ENCODE assay signal across 1 cellular context in the genomic region with DNA sequence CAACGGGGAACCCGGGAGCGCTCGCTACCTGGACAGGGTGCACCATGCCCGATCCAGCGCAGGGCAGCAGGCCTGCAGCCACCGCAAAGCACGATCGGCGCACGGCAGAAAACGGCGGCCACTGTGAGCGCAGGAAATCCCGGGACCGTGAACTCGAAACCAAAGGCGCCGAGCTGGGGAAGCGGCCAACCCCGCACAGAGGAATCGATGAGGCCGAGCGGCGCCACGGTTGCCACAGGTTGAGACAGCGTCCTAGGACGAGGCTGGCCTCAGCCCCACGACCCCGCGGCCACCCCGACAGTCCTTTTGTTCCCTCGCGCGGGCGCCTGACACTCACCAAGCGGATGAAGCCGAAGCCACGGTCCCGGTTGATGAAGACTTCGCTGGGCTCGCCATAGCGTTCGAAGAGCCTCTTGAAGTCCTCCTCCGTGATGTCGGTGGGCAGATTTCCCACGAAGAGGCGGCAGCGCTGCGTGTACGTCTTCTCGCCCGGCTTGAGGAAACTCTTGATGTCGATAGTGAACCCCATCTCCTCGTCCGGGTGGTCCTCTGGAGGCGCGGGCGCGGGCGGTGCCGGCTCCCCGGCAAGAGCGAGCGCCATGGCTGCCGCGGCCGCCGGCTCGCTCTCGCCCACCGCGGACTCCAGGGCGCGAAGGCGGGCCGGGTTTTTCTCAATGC.
TF ChIP-seq lines count a peak whose summit lies in the region.

No MANE protein-coding gene starts in this region.

TF ChIP-seq in WTC11, 78 proteins besides CTCF, POLR2A, EP300 and RAD21 (continued from another document):
- TF ChIP-seq, protein P1, sequence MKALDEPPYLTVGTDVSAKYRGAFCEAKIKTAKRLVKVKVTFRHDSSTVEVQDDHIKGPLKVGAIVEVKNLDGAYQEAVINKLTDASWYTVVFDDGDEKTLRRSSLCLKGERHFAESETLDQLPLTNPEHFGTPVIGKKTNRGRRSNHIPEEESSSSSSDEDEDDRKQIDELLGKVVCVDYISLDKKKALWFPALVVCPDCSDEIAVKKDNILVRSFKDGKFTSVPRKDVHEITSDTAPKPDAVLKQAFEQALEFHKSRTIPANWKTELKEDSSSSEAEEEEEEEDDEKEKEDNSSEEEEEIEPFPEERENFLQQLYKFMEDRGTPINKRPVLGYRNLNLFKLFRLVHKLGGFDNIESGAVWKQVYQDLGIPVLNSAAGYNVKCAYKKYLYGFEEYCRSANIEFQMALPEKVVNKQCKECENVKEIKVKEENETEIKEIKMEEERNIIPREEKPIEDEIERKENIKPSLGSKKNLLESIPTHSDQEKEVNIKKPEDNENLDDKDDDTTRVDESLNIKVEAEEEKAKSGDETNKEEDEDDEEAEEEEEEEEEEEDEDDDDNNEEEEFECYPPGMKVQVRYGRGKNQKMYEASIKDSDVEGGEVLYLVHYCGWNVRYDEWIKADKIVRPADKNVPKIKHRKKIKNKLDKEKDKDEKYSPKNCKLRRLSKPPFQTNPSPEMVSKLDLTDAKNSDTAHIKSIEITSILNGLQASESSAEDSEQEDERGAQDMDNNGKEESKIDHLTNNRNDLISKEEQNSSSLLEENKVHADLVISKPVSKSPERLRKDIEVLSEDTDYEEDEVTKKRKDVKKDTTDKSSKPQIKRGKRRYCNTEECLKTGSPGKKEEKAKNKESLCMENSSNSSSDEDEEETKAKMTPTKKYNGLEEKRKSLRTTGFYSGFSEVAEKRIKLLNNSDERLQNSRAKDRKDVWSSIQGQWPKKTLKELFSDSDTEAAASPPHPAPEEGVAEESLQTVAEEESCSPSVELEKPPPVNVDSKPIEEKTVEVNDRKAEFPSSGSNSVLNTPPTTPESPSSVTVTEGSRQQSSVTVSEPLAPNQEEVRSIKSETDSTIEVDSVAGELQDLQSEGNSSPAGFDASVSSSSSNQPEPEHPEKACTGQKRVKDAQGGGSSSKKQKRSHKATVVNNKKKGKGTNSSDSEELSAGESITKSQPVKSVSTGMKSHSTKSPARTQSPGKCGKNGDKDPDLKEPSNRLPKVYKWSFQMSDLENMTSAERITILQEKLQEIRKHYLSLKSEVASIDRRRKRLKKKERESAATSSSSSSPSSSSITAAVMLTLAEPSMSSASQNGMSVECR (CRISPR knock-in tag; IDR thresholded peaks at IDR 0.05; ENCODE audit: borderline replicate concordance): 0 out of 2 replicates have a peak, but pooled peaks have one; percentile 12
- TF ChIP-seq, protein P2, sequence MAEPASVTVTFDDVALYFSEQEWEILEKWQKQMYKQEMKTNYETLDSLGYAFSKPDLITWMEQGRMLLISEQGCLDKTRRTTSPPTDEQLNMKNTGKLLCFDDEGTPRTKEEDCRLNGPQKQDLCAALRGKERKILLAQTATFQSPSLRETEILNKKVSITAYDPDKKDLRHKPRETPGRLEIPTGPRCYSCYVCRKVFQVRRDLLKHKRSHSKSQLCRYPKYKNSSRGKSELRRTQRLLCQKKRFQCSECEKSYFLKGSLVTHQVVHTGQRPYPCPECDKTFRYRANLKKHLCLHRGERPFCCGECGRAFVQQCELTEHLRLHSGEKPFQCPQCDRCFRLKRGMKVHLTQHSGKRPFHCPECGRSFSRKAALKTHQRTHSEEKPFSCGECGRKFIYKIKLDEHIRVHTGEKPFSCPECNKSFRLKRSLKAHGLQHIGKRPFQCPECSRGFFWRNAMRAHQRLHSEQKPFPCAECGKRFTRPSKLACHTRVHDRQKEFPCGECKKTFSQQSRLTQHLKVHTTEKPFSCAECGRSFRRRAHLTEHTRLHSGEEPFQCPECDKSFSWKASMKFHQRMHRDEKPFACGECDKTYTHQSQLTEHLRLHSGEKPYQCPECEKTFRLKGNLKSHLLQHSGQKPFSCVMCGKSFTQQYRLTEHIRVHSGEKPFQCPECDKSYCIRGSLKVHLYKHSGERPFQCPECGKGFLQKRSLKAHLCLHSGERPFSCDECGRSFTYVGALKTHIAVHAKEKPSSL (CRISPR knock-in tag; conservative IDR thresholded peaks at IDR 0.05): no peak
- TF ChIP-seq, protein P3, sequence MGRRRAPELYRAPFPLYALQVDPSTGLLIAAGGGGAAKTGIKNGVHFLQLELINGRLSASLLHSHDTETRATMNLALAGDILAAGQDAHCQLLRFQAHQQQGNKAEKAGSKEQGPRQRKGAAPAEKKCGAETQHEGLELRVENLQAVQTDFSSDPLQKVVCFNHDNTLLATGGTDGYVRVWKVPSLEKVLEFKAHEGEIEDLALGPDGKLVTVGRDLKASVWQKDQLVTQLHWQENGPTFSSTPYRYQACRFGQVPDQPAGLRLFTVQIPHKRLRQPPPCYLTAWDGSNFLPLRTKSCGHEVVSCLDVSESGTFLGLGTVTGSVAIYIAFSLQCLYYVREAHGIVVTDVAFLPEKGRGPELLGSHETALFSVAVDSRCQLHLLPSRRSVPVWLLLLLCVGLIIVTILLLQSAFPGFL (CRISPR knock-in tag; IDR thresholded peaks at IDR 0.05; ENCODE audit: borderline replicate concordance): no peak
- TF ChIP-seq, protein P4, sequence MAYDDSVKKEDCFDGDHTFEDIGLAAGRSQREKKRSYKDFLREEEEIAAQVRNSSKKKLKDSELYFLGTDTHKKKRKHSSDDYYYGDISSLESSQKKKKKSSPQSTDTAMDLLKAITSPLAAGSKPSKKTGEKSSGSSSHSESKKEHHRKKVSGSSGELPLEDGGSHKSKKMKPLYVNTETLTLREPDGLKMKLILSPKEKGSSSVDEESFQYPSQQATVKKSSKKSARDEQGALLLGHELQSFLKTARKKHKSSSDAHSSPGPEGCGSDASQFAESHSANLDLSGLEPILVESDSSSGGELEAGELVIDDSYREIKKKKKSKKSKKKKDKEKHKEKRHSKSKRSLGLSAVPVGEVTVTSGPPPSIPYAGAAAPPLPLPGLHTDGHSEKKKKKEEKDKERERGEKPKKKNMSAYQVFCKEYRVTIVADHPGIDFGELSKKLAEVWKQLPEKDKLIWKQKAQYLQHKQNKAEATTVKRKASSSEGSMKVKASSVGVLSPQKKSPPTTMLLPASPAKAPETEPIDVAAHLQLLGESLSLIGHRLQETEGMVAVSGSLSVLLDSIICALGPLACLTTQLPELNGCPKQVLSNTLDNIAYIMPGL (CRISPR knock-in tag; IDR thresholded peaks at IDR 0.05): no peak
- TF ChIP-seq JUN (CRISPR knock-in tag; IDR thresholded peaks at IDR 0.05): 0 out of 2 replicates have a peak, but pooled peaks have one; percentile 7
